In genomic region chr2:152717242-152718046, GRCh38 we compare ENCODE assay signal across 8 cellular contexts. TPM values are rescaled to one million over a fixed set of nuclear protein-coding genes. Genes with fewer than 3 reads are reported as not detected.
DNase-seq lines count a peak whose midpoint lies in the region; ATAC-seq lines count a peak whose summit lies in the region.

PRPF40A (minus strand) TSS chr2:152717461; CDS start chr2:152717439, 22 bp downstream.

- peak within 1 kb of the TSS; percentile 92 to 99 (median 98) for H3K27ac ChIP-seq in BLaER1 treated with 17β-estradiol and CSF1 and Interleukin-3, amounts not matched to agents 10 nM and 100 nM

- H3K9me3 ChIP-seq in BLaER1 treated with 17β-estradiol and CSF1 and Interleukin-3, amounts not matched to agents 10 nM and 100 nM (replicated peaks in 1 of 11), result peaks cover 0 to 3% (median 0%) of the 10 kb centered on the region in 11 experiments; a peak in 1 of 22 replicates

- peak within 1 kb of the TSS; percentile 90 to 98 (median 97) for H3K9ac ChIP-seq in BLaER1 treated with 17β-estradiol and CSF1 and Interleukin-3, amounts not matched to agents 10 nM and 100 nM

- DNase-seq in NCI-H748 (lab: John Stamatoyannopoulos, UW; ENCODE audit: unreplicated experiment), result peak; percentile 98
- peak; percentile 99 for DNase-seq in activated CD4-positive, alpha-beta T cell treated with anti-CD3 and anti-CD28 coated beads, Interleukin-2, amount 50 U/mL, for 1 hour
- DNase-seq in dedifferentiated amniotic fluid mesenchymal stem cell (ENCODE audit: extremely low spot score), result peak; percentile 97
- DNase-seq in left lobe of liver (ENCODE audit: low spot score), result peak; percentile 99
- DNase-seq in stimulated activated CD4-positive, alpha-beta T cell treated with anti-CD3 and anti-CD28 coated beads, Interleukin-2, amount 100 ng/mL, for 4 hours (ENCODE audit: low read depth), result peak; percentile 98

- H3K27me3 ChIP-seq in BLaER1 treated with 17β-estradiol and CSF1 and Interleukin-3, amounts not matched to agents 10 nM and 100 nM, result no peaks in the 10 kb centered on the region

- ATAC-seq in GM19351 (IDR thresholded peaks at IDR 0.05; ENCODE audit: unreplicated experiment) (peak; percentile 60), HG03521 (IDR thresholded peaks at IDR 0.05; ENCODE audit: unreplicated experiment) (peak; percentile 71), left lobe of liver (peak; percentile 82)

- H3K4me3 ChIP-seq in BLaER1 treated with 17β-estradiol and CSF1 and Interleukin-3, amounts not matched to agents 10 nM and 100 nM, result peak within 1 kb of the TSS; percentile 71 to 94 (median 82)

- H3K36me3 ChIP-seq in BLaER1 treated with 17β-estradiol and CSF1 and Interleukin-3, amounts not matched to agents 10 nM and 100 nM, result peaks cover 38 to 55% (median 48%) of the 10 kb centered on the region in 11 experiments

- peaks cover 24 to 45% (median 36%) of the 10 kb centered on the region in 10 experiments for H3K4me1 ChIP-seq in BLaER1 treated with 17β-estradiol and CSF1 and Interleukin-3, amounts not matched to agents 10 nM and 100 nM

- H4K20me1 ChIP-seq in BLaER1 treated with 17β-estradiol and CSF1 and Interleukin-3, amounts not matched to agents 10 nM and 100 nM, result peaks cover 36 to 64% (median 44%) of the 10 kb centered on the region in 11 experiments

- peak within 1 kb of the TSS; percentile 67 to 91 (median 83) for H3K4me2 ChIP-seq in BLaER1 treated with 17β-estradiol and CSF1 and Interleukin-3, amounts not matched to agents 10 nM and 100 nM

RNA-seq across cellular contexts. Expression of gene PRPF40A, which starts in this region (rescaled TPM):
- total RNA-seq in left lobe of liver, result 31.3 TPM

Comparison
In these comparisons a context has a peak if more than half of its experiments do, and no peak if none do; other contexts are left out.
1. Peak in every context shown above with its lines: DNase-seq, ATAC-seq, H3K4me3 ChIP-seq and H3K27ac ChIP-seq.